Comparison of ENCODE assay signal across 8 cellular contexts in genomic region chr4:163587867-163588266, GRCh38.
DNase-seq lines count a peak whose midpoint lies in the region; ATAC-seq and TF ChIP-seq lines count a peak whose summit lies in the region.

No MANE protein-coding gene starts in this region.

- H3K27me3 ChIP-seq in DND-41 (ENCODE audit: insufficient read depth, low read length, poor library complexity) (no peaks in the 10 kb centered on the region), breast epithelium (no peaks in the 10 kb centered on the region)

- no peak for ATAC-seq in DND-41 (ENCODE audit: insufficient read depth, low read depth)
- ATAC-seq in GM19438 (IDR thresholded peaks at IDR 0.05; ENCODE audit: low read depth, unreplicated experiment) = peak; percentile 52
- peak; percentile 38 for ATAC-seq in HG03280 (IDR thresholded peaks at IDR 0.05; ENCODE audit: unreplicated experiment)

- no peaks in the 10 kb centered on the region for H3K4me1 ChIP-seq in DND-41 (ENCODE audit: insufficient read depth, low read length)
- H3K4me1 ChIP-seq in breast epithelium = no peaks in the 10 kb centered on the region

- no peak overlapping the region for H3K4me2 ChIP-seq in DND-41 (ENCODE audit: insufficient read depth, low read length)

- no peaks in the 10 kb centered on the region for H4K20me1 ChIP-seq in DND-41 (ENCODE audit: insufficient read depth, low read length)

- intact Hi-C loops in breast epithelium (cut with DNase I; ENCODE audit: low total_unique reads) = no loop called here

- no peaks in the 10 kb centered on the region for H3K79me2 ChIP-seq in DND-41 (ENCODE audit: insufficient read depth, low read length)

- in situ Hi-C loops in astrocyte of the cerebellum (cut with HindIII; ENCODE audit: low sequenced_read_pairs) = no loop called here

- H3K9me3 ChIP-seq in DND-41 (ENCODE audit: insufficient read depth, low read length, severe bottlenecking) (no peaks in the 10 kb centered on the region), breast epithelium (no peaks in the 10 kb centered on the region)

- TF ChIP-seq CTCF in DND-41 (IDR thresholded peaks at IDR 0.05; ENCODE audit: borderline replicate concordance, extremely low read depth, low read length, poor library complexity, severe bottlenecking) = peak; percentile 40
- TF ChIP-seq CTCF in astrocyte of the cerebellum (IDR thresholded peaks at IDR 0.05; ENCODE audit: low read depth, low read length, missing control alignments) = peak; percentile 17
- no peak for TF ChIP-seq CTCF in breast epithelium (IDR thresholded peaks at IDR 0.05)

- H3K27ac ChIP-seq in DND-41 (ENCODE audit: low read length) (no peak overlapping the region), breast epithelium (no peak overlapping the region)

- no peaks in the 10 kb centered on the region for H3K36me3 ChIP-seq in DND-41 (ENCODE audit: insufficient read depth, low read length)
- H3K36me3 ChIP-seq in breast epithelium = no peaks in the 10 kb centered on the region

- no peak overlapping the region for H3K9ac ChIP-seq in DND-41 (ENCODE audit: low read depth, low read length)

- H3K4me3 ChIP-seq in DND-41 (ENCODE audit: low read depth in 1 of 2, low read length in 2 of 2) (no peak overlapping the region), astrocyte of the cerebellum (ENCODE audit: low read depth, low read length) (no peak overlapping the region), breast epithelium (no peak overlapping the region)

- TF ChIP-seq POLR2A in breast epithelium (IDR thresholded peaks at IDR 0.05) = no peak

- DNase-seq in DND-41 (peak; percentile 4), astrocyte of the cerebellum (ENCODE audit: low read depth) (no peak), activated gamma-delta T cell (lab: John Stamatoyannopoulos, UW) (no peak), SW 1271 (lab: John Stamatoyannopoulos, UW) (no peak), breast epithelium (ENCODE audit: low spot score in 2 of 2) (no peak)
- DNase-seq in activated CD8-positive, alpha-beta memory T cell treated with anti-CD3 and anti-CD28 coated beads, Interleukin-2, amount 50 U/mL, for 48 hours = no peak

- H2AFZ ChIP-seq in DND-41 (ENCODE audit: low read depth, low read length) = no peak overlapping the region

Comparison
In these comparisons a context has a peak if more than half of its experiments do, and no peak if none do; other contexts are left out.
1. CTCF ChIP-seq: peak in DND-41 (single experiment) and astrocyte of the cerebellum (single experiment); none in breast epithelium (0 of 3).